11 cellular contexts compared by ENCODE assay signal in the genomic region with DNA sequence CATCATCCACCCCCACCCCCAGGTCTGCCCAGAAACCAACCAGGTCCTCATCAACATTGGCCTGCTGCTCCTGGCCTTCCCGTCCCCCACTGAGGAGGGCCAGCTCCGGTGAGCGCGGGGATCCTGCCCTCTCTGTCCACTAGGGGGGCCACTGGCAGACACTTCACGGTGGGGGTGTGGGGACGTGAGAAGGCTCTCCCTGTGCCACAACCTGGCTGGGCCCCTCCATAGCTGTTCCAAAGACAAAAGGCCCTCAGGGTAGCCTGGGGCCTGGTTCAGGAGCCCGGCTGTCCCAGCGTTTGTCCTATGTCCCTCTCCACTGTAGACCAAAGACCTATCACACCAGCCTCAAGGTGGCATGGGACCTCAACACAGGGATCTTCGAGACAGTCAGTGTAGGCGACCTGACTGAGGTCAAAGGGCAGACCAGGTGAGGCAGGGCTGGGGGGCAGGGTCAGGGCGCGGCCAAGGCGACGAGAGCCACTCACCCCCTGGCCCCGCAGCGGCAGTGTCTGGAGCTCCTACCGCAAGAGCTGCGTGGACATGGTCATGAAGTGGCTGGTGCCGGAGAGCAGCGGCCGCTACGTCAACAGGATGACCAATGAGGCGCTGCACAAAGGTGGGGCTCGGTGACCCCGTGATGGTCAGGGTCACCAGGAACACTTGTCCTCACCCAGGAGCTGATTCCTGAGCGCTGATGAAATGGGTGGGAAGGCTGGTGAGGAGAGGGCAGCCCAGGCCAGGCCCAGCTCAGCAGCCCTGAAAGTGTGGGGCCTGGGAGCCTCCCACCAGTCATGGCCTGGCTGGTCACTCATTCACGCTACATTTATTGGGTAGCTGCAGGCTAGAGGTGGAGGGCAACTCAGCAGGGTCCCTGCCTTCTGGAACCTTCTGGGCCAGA. TPM values are rescaled to one million over a fixed set of nuclear protein-coding genes. Genes with fewer than 3 reads are reported as not detected.
DNase-seq lines count a peak whose midpoint lies in the region; ATAC-seq and TF ChIP-seq lines count a peak whose summit lies in the region.
"Had no signal": no experiment of that assay in that cellular context is flagged by ENCODE, and none has a peak within 500 bp of the region (broad histone marks: within the 10 kb centered on the region; RNA-seq: fewer than 3 reads in every experiment).

No MANE protein-coding gene starts in this region.

- H3K4me1 ChIP-seq in breast epithelium (no peaks in the 10 kb centered on the region), sigmoid colon (peaks cover 0 to 18% (median 17%) of the 10 kb centered on the region in 4 donors)

- H3K36me3 ChIP-seq in BJ (ENCODE audit: control insufficient read depth, insufficient read depth, low read length): peaks cover 25% of the 10 kb centered on the region
- peaks cover 3% of the 10 kb centered on the region for H3K36me3 ChIP-seq in breast epithelium
- H3K36me3 ChIP-seq in sigmoid colon: peaks cover 35 to 75% (median 39%) of the 10 kb centered on the region in 4 donors

- H3K9me3 ChIP-seq in breast epithelium (no peaks in the 10 kb centered on the region), sigmoid colon (no peaks in the 10 kb centered on the region)

- no peaks in the 10 kb centered on the region for H3K36me3 Mint-ChIP-seq in activated naive CD4-positive, alpha-beta T cell treated with anti-CD3 and anti-CD28 coated beads, Interleukin-2, amount 50 U/mL, for 72 hours
- peaks cover 15% of the 10 kb centered on the region for H3K36me3 Mint-ChIP-seq in memory B cell

- TF ChIP-seq CTCF in BJ (IDR thresholded peaks at IDR 0.05; ENCODE audit: insufficient read depth, low read depth, low read length): peak; percentile 48
- peak; percentile 33 for TF ChIP-seq CTCF in HFF-Myc (IDR thresholded peaks at IDR 0.05; ENCODE audit: low read depth, low read length, missing control alignments)
- no peak for TF ChIP-seq CTCF in breast epithelium (IDR thresholded peaks at IDR 0.05)
- TF ChIP-seq CTCF in sigmoid colon (IDR thresholded peaks at IDR 0.05): no peak

- DNase-seq in BJ (ENCODE audit: low read depth): no peak
- DNase-seq in HFF-Myc (ENCODE audit: extremely low read depth, low read depth): no peak
- no peak for DNase-seq in activated naive CD4-positive, alpha-beta T cell treated with anti-CD3 and anti-CD28 coated beads, Interleukin-2, amount 50 U/mL, for 72 hours (ENCODE audit: low spot score in 2 of 2)
- DNase-seq in memory B cell (ENCODE audit: low spot score in 2 of 2): no peak
- DNase-seq in breast epithelium (ENCODE audit: low spot score in 2 of 2): no peak
- no peak for DNase-seq in NK-92 (lab: John Stamatoyannopoulos, UW; ENCODE audit: unreplicated experiment)
- no peak for DNase-seq in COLO829 (ENCODE audit: low spot score)
- no peak for DNase-seq in sigmoid colon
- DNase-seq: NCI-H345 had no signal

- H3K4me3 ChIP-seq in BJ (ENCODE audit: low read depth, low read length) (no peak overlapping the region), HFF-Myc (replicated peaks; ENCODE audit: low read depth, low read length) (no peak overlapping the region), breast epithelium (no peak overlapping the region), sigmoid colon (no peak overlapping the region)

- TF ChIP-seq POLR2A in breast epithelium (IDR thresholded peaks at IDR 0.05): no peak
- no peak for TF ChIP-seq POLR2A in sigmoid colon (IDR thresholded peaks at IDR 0.05)

- POLR2A ChIA-PET in BJ (lab: Charles Lee): no interaction called here

- intact Hi-C loops in breast epithelium (cut with DNase I; ENCODE audit: low total_unique reads) (no loop called here), sigmoid colon (cut with DNase I) (no loop called here)

- H3K27ac Mint-ChIP-seq in activated naive CD4-positive, alpha-beta T cell treated with anti-CD3 and anti-CD28 coated beads, Interleukin-2, amount 50 U/mL, for 72 hours: peak overlapping the region in 1 of 2 donors; percentile 32
- H3K27ac Mint-ChIP-seq in memory B cell: peak overlapping the region; percentile 58
- H3K27ac Mint-ChIP-seq: stimulated activated naive CD8-positive, alpha-beta T cell treated with anti-CD3 and anti-CD28 coated beads, Interleukin-15, Interleukin-2, amounts not matched to agents 100 ng/mL and 50 ng/mL, for 24 hours had no signal

- peak; percentile 33 to 43 for ATAC-seq in activated naive CD4-positive, alpha-beta T cell treated with anti-CD3 and anti-CD28 coated beads, Interleukin-2, amount 50 U/mL, for 72 hours
- peak; percentile 64 for ATAC-seq in memory B cell (ENCODE audit: low read depth)

- H3K27me3 ChIP-seq in BJ (ENCODE audit: control insufficient read depth, insufficient read depth, low read length) (no peaks in the 10 kb centered on the region), breast epithelium (no peaks in the 10 kb centered on the region), sigmoid colon (no peaks in the 10 kb centered on the region)

- 81 to 91% methylated on average over 27 of the region's 27 CpGs for WGBS in sigmoid colon, 2 donors

- no peak overlapping the region for H3K4me3 Mint-ChIP-seq in memory B cell
- H3K4me3 Mint-ChIP-seq: stimulated activated naive CD8-positive, alpha-beta T cell treated with anti-CD3 and anti-CD28 coated beads, Interleukin-15, Interleukin-2, amounts not matched to agents 100 ng/mL and 50 ng/mL, for 24 hours had no signal

- no peaks in the 10 kb centered on the region for H3K4me1 Mint-ChIP-seq in memory B cell

- no peaks in the 10 kb centered on the region for H3K9me3 Mint-ChIP-seq in activated naive CD4-positive, alpha-beta T cell treated with anti-CD3 and anti-CD28 coated beads, Interleukin-2, amount 50 U/mL, for 72 hours
- no peaks in the 10 kb centered on the region for H3K9me3 Mint-ChIP-seq in memory B cell
- H3K9me3 Mint-ChIP-seq: stimulated activated naive CD8-positive, alpha-beta T cell treated with anti-CD3 and anti-CD28 coated beads, Interleukin-15, Interleukin-2, amounts not matched to agents 100 ng/mL and 50 ng/mL, for 24 hours had no signal

- no peak for TF ChIP-seq EP300 in sigmoid colon (IDR thresholded peaks at IDR 0.05)

- no peaks in the 10 kb centered on the region for H3K27me3 Mint-ChIP-seq in memory B cell
- H3K27me3 Mint-ChIP-seq: stimulated activated naive CD8-positive, alpha-beta T cell treated with anti-CD3 and anti-CD28 coated beads, Interleukin-15, Interleukin-2, amounts not matched to agents 100 ng/mL and 50 ng/mL, for 24 hours had no signal

- CTCF ChIA-PET in BJ (lab: Yijun Ruan, JAX): interaction anchor here (1.0 to 2.7 kb wide), 4 partner anchors 13 to 78 kb away, joined by 3 to 8 read pairs (median 4); a partner anchor contains a TSS

- H3K27ac ChIP-seq in breast epithelium (no peak overlapping the region), sigmoid colon (no peak overlapping the region)

RNA-seq across cellular contexts. Expression of a gene that starts 7.9 kb away (rescaled TPM):
- 11.0 and 20.0 TPM in 2 replicates for polyA plus RNA-seq in BJ (2011; rRNA removed)
- polyA minus RNA-seq in BJ (2011; rRNA and poly(A)+ RNA removed): 13.5 and 15.2 TPM in 2 replicates
- 10 to 100 TPM; 59.0 to 90.0 TPM for total RNA-seq in activated naive CD4-positive, alpha-beta T cell treated with anti-CD3 and anti-CD28 coated beads, Interleukin-2, amount 50 U/mL, for 72 hours
- total RNA-seq in breast epithelium: 10 to 100 TPM; 13.4 to 22.7 (median 19.0) TPM
- 10 to 100 TPM in 3 of 4 donors, 1 to 10 TPM in 1; 7.9 to 14.6 (median 12.1) TPM for total RNA-seq in sigmoid colon
- 10 to 100 TPM; 10.2 to 46.2 (median 11.3) TPM for polyA plus RNA-seq in sigmoid colon

RNA-seq across cellular contexts. Expression of a gene that starts 22.0 kb away (rescaled TPM):
- polyA plus RNA-seq in BJ (2011; rRNA removed) (12.5 and 18.6 TPM in 2 replicates), sigmoid colon (1 to 10 TPM; 2.5 to 5.4 (median 2.9) TPM)
- polyA minus RNA-seq in BJ (2011; rRNA and poly(A)+ RNA removed): 5.2 and 5.5 TPM in 2 replicates
- total RNA-seq in activated naive CD4-positive, alpha-beta T cell treated with anti-CD3 and anti-CD28 coated beads, Interleukin-2, amount 50 U/mL, for 72 hours: under 1 TPM in 1 of 2 donors, not detected in 1; 0.34 TPM
- total RNA-seq in breast epithelium (1 to 10 TPM in 2 of 3 donors, under 1 TPM in 1; 0.80 to 8.8 (median 2.3) TPM), sigmoid colon (not detected)
- total RNA-seq: omental fat pad had no signal

RNA-seq across cellular contexts. Expression of a gene that starts 45.9 kb away (rescaled TPM):
- polyA plus RNA-seq in BJ (2011; rRNA removed) (0.37 and 0.78 TPM in 2 replicates), sigmoid colon (1 to 10 TPM; 2.1 to 7.9 (median 3.0) TPM)
- polyA minus RNA-seq in BJ (2011; rRNA and poly(A)+ RNA removed): 0.66 and 2.4 TPM in 2 replicates
- 10 to 100 TPM in 1 of 2 donors, 1 to 10 TPM in 1; 9.7 to 14.5 TPM for total RNA-seq in activated naive CD4-positive, alpha-beta T cell treated with anti-CD3 and anti-CD28 coated beads, Interleukin-2, amount 50 U/mL, for 72 hours
- total RNA-seq in breast epithelium (1 to 10 TPM; 2.6 to 3.7 (median 3.6) TPM), sigmoid colon (1 to 10 TPM; 1.6 to 5.0 (median 1.9) TPM)

RNA-seq across cellular contexts. Expression of a gene that starts 54.2 kb away (rescaled TPM):
- polyA plus RNA-seq in BJ (2011; rRNA removed): 8.0 and 13.1 TPM in 2 replicates
- 12.6 and 14.4 TPM in 2 replicates for polyA minus RNA-seq in BJ (2011; rRNA and poly(A)+ RNA removed)
- total RNA-seq in activated naive CD4-positive, alpha-beta T cell treated with anti-CD3 and anti-CD28 coated beads, Interleukin-2, amount 50 U/mL, for 72 hours: 10 to 100 TPM; 29.4 to 57.9 TPM
- total RNA-seq in breast epithelium: 10 to 100 TPM; 16.6 to 50.1 (median 43.6) TPM
- 10 to 100 TPM; 15.0 to 33.5 (median 21.4) TPM for total RNA-seq in sigmoid colon
- 10 to 100 TPM; 38.4 to 88.2 (median 65.7) TPM for polyA plus RNA-seq in sigmoid colon

RNA-seq across cellular contexts. Expression of a gene that starts 54.3 kb away (rescaled TPM):
- polyA plus RNA-seq in BJ (2011; rRNA removed) (0.38 and 0.94 TPM in 2 replicates), sigmoid colon (1 to 10 TPM; 1.8 to 9.0 (median 3.2) TPM)
- polyA minus RNA-seq in BJ (2011; rRNA and poly(A)+ RNA removed): 1.5 TPM in 1 of 2 replicates, not detected in the other
- total RNA-seq in activated naive CD4-positive, alpha-beta T cell treated with anti-CD3 and anti-CD28 coated beads, Interleukin-2, amount 50 U/mL, for 72 hours: 10 to 100 TPM in 1 of 2 donors, 1 to 10 TPM in 1; 5.1 to 10.5 TPM
- total RNA-seq in breast epithelium (1 to 10 TPM; 1.3 to 6.3 (median 1.6) TPM), sigmoid colon (1 to 10 TPM in 3 of 4 donors, under 1 TPM in 1; 0.99 to 3.6 (median 1.3) TPM)

Comparison
In these comparisons a context has a peak if more than half of its experiments do, and no peak if none do; other contexts are left out.
1. CTCF ChIP-seq: peak in BJ (single experiment) and HFF-Myc (single experiment); none in breast epithelium (0 of 3) and sigmoid colon (0 of 4).